Comparison of ENCODE assay signal across 38 cellular contexts in the genomic region with DNA sequence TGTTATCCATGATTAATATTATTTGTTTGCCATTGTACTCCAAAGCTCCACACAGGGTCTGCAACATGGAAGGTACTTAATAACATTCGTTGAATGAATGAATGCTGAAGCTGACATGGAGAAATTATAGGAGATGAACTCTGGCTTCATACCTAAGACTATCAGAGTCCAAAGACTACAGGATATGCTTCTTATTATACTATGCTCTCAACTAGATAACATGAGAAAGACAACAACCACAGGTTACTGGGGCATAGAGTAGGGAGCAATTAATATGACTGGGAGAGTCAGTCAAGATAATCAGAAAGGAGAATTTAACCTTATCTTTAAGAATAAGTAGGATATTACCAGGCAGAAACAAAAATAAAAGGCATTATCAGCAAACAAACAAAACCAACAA.
"Had no signal": no experiment of that assay in that cellular context is flagged by ENCODE, and none has a peak within 500 bp of the region (broad histone marks: within the 10 kb centered on the region; RNA-seq: fewer than 3 reads in every experiment).

No MANE protein-coding gene starts in this region.

- H3K9me3 ChIP-seq: adrenal gland, ascending aorta, body of pancreas, breast epithelium had no signal

- H3K27ac ChIP-seq: adrenal gland, ascending aorta, body of pancreas, brain microvascular endothelial cell, breast epithelium, cardiac muscle cell had no signal

- H3K4me1 ChIP-seq: adrenal gland, ascending aorta, body of pancreas, breast epithelium had no signal

- FAIRE-seq: astrocyte, bronchial epithelial cell had no signal

- H3K4me3 ChIP-seq: adrenal gland, ascending aorta, body of pancreas, breast epithelium, cardiac muscle cell had no signal

- H3K27me3 ChIP-seq: adrenal gland, ascending aorta, body of pancreas, brain microvascular endothelial cell, breast epithelium, cardiac muscle cell had no signal

- H3K36me3 Mint-ChIP-seq: activated naive CD4-positive, alpha-beta T cell treated with anti-CD3 and anti-CD28 coated beads, Interleukin-2, amount 10 ng/mL, durations not matched to agents 7 days and 5 days; activated naive CD4-positive, alpha-beta T cell treated with anti-CD3 and anti-CD28 coated beads, Interleukin-2, amount 50 U/mL, for 24 hours; activated naive CD8-positive, alpha-beta T cell; activated naive CD8-positive, alpha-beta T cell treated with anti-CD3 and anti-CD28 coated beads for 36 hours; activated naive CD8-positive, alpha-beta T cell treated with anti-CD3 and anti-CD28 coated beads, Interleukin-2, amount 10 ng/mL, durations not matched to agents 7 days and 5 days had no signal

- ATAC-seq: activated naive CD8-positive, alpha-beta T cell treated with anti-CD3 and anti-CD28 coated beads, Interleukin-2, amount 50 U/mL, for 24 hours; activated T-cell treated with anti-CD3 and anti-CD28 coated beads, Interleukin-2, amount 50 U/mL, for 4 hours; activated T-cell treated with anti-CD3 and anti-CD28 coated beads, Interleukin-2, amount 50 U/mL, for 72 hours; activated T-helper 17 cell treated with anti-CD3 and anti-CD28 coated beads, Interleukin-2, amount 50 U/mL, for 72 hours; body of pancreas had no signal

- DNase-seq: activated effector memory CD4-positive, alpha-beta T cell treated with anti-CD3 and anti-CD28 coated beads, Interleukin-2, amount 50 U/mL, for 16 hours; activated effector memory CD4-positive, alpha-beta T cell treated with Interleukin-2 at 50 U/mL for 16 hours; activated gamma-delta T cell; activated gamma-delta T cell treated with Interleukin-2 at 50 U/mL for 16 hours; activated naive CD4-positive, alpha-beta T cell; activated naive CD4-positive, alpha-beta T cell treated with anti-CD3 and anti-CD28 coated beads for 36 hours; activated naive CD4-positive, alpha-beta T cell treated with anti-CD3 and anti-CD28 coated beads, Interleukin-2, amount 10 ng/mL, durations not matched to agents 7 days and 5 days; activated naive CD4-positive, alpha-beta T cell treated with anti-CD3 and anti-CD28 coated beads, Interleukin-2, amount 50 U/mL, for 16 hours; activated naive CD4-positive, alpha-beta T cell treated with Interleukin-2 at 50 U/mL for 16 hours; activated naive CD8-positive, alpha-beta T cell treated with anti-CD3 and anti-CD28 coated beads for 36 hours; activated naive CD8-positive, alpha-beta T cell treated with anti-CD3 and anti-CD28 coated beads, Interleukin-2, amount 10 ng/mL, durations not matched to agents 7 days and 5 days; activated naive CD8-positive, alpha-beta T cell treated with anti-CD3 and anti-CD28 coated beads, Interleukin-2, amount 50 U/mL, for 24 hours; activated T-cell treated with anti-CD3 and anti-CD28 coated beads, Interleukin-2, amount 50 U/mL, for 1 hour; activated T-cell treated with anti-CD3 and anti-CD28 coated beads, Interleukin-2, amount 50 U/mL, for 24 hours; activated T-cell treated with anti-CD3 and anti-CD28 coated beads, Interleukin-2, amount 50 U/mL, for 4 hours; activated T-cell treated with anti-CD3 and anti-CD28 coated beads, Interleukin-2, amount 50 U/mL, for 48 hours; activated T-cell treated with anti-CD3 and anti-CD28 coated beads, Interleukin-2, amount 50 U/mL, for 72 hours; adrenal gland; amniotic stem cell; amygdala; anterior cingulate cortex; aorta; body of pancreas; brain microvascular endothelial cell; caudate nucleus; central memory CD4-positive, alpha-beta T cell; cerebellar nuclear complex had no signal

- H3K9me3 Mint-ChIP-seq: activated naive CD4-positive, alpha-beta T cell treated with anti-CD3 and anti-CD28 coated beads for 36 hours; activated naive CD4-positive, alpha-beta T cell treated with anti-CD3 and anti-CD28 coated beads, Interleukin-2, amount 10 ng/mL, durations not matched to agents 7 days and 5 days; activated naive CD8-positive, alpha-beta T cell treated with anti-CD3 and anti-CD28 coated beads for 36 hours; activated naive CD8-positive, alpha-beta T cell treated with anti-CD3 and anti-CD28 coated beads, Interleukin-2, amount 10 ng/mL, durations not matched to agents 7 days and 5 days; activated naive CD8-positive, alpha-beta T cell treated with anti-CD3 and anti-CD28 coated beads, Interleukin-2, amount 50 U/mL, for 24 hours; activated T-cell treated with anti-CD3 and anti-CD28 coated beads, Interleukin-2, amount 50 U/mL, for 24 hours; activated T-cell treated with anti-CD3 and anti-CD28 coated beads, Interleukin-2, amount 50 U/mL, for 72 hours; activated T-helper 1 cell treated with anti-CD3 and anti-CD28 coated beads, Interleukin-12 subunit alpha, Interleukin-12 subunit beta, Interleukin-2, Interleukin-4 antibody, amounts not matched to agents 30 ng/mL and 10 ng/mL and 1 ng/mL, durations not matched to agents 14 hours and 24 hours and 36 hours; activated T-helper 17 cell treated with anti-CD3 and anti-CD28 coated beads, Interleukin-2, amount 50 U/mL, for 72 hours; activated T-helper 2 cell treated with anti-CD3 and anti-CD28 coated beads, Interferon-gamma antibody, Interleukin-2, Interleukin-4, amounts not matched to agents 10 μg/mL and 5 μg/mL and 100 μg/mL, durations not matched to agents 14 hours and 24 hours and 36 hours had no signal

- H3K36me3 ChIP-seq: adrenal gland, ascending aorta, brain microvascular endothelial cell, breast epithelium, cardiac muscle cell had no signal

- H3K27ac Mint-ChIP-seq: activated naive CD4-positive, alpha-beta T cell treated with anti-CD3 and anti-CD28 coated beads for 36 hours; activated naive CD4-positive, alpha-beta T cell treated with anti-CD3 and anti-CD28 coated beads, Interleukin-2, amount 10 ng/mL, durations not matched to agents 7 days and 5 days; activated naive CD4-positive, alpha-beta T cell treated with anti-CD3 and anti-CD28 coated beads, Interleukin-2, amount 50 U/mL, for 24 hours; activated naive CD8-positive, alpha-beta T cell; activated naive CD8-positive, alpha-beta T cell treated with anti-CD3 and anti-CD28 coated beads for 36 hours; activated naive CD8-positive, alpha-beta T cell treated with anti-CD3 and anti-CD28 coated beads, Interleukin-2, amount 10 ng/mL, durations not matched to agents 7 days and 5 days; activated naive CD8-positive, alpha-beta T cell treated with anti-CD3 and anti-CD28 coated beads, Interleukin-2, amount 50 U/mL, for 24 hours; activated T-cell treated with anti-CD3 and anti-CD28 coated beads, Interleukin-2, amount 50 U/mL, for 24 hours; activated T-cell treated with anti-CD3 and anti-CD28 coated beads, Interleukin-2, amount 50 U/mL, for 72 hours; activated T-helper 1 cell treated with anti-CD3 and anti-CD28 coated beads, Interleukin-12 subunit alpha, Interleukin-12 subunit beta, Interleukin-2, Interleukin-4 antibody, amounts not matched to agents 30 ng/mL and 10 ng/mL and 1 ng/mL, durations not matched to agents 14 hours and 24 hours and 36 hours; activated T-helper 17 cell treated with anti-CD3 and anti-CD28 coated beads, Interleukin-2, amount 50 U/mL, for 72 hours; activated T-helper 2 cell treated with anti-CD3 and anti-CD28 coated beads, Interferon-gamma antibody, Interleukin-2, Interleukin-4, amounts not matched to agents 10 μg/mL and 5 μg/mL and 100 μg/mL, durations not matched to agents 14 hours and 24 hours and 36 hours; brain had no signal
